ENCODE assay signal across 8 cellular contexts in the genomic region with DNA sequence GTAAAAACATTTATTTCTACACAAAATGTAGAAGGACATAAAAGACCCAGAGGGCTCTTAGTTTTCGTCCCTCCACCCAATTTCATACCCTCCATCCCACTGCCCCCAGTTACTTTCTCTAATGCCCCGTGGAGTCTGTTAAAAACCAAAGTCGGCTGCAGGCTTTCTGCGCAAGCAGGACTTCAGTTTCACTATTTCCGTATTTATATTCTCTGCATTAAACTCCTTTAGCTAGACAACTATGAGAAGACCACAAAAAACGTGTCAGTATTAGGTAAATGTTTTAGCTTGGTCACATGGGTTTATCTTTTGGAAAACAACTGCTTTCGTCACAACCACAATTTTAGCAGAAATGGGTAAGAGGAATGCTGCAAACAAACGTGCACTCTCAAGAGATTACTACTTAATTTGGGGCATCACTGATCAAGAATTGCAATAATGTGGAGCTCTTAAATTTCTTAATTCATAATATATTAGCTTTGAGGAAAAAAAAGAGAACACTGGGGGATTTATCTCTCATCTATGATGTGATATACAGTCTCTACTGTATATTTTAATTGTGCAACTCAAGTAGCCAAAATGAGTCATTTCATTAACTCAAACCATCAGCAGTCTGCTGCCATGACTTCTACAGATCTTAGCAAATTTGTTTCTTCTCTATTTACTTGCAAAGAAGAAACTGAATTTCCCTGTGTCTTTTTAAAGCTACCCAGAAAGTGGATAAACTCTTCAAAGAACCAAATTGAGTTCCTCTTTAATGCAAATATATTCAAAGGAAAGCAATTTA. TPM values are rescaled to one million over a fixed set of nuclear protein-coding genes. Genes with fewer than 3 reads are reported as not detected.
A peak's percentile ranks its signal among the peaks of the same experiment; 100 is the strongest.
DNase-seq lines count a peak whose midpoint lies in the region; ATAC-seq and TF ChIP-seq lines count a peak whose summit lies in the region.

No MANE protein-coding gene starts in this region.

- DNase-seq in CD4-positive, CD25-positive, alpha-beta regulatory T cell, result peak in 2 of 3 donors; percentile 70 to 80
- DNase-seq in T-helper 22 cell (ENCODE audit: low read depth) (peak; percentile 12), epithelial cell of esophagus (ENCODE audit: low read depth) (peak; percentile 59), neural crest cell (ENCODE audit: low read depth, low spot score) (no peak), NCI-H2171 (lab: John Stamatoyannopoulos, UW) (no peak)
- no peak for DNase-seq in stimulated activated CD8-positive, alpha-beta memory T cell treated with anti-CD3 and anti-CD28 coated beads, Interleukin-4, amount 100 ng/mL, for 48 hours

- no peaks in the 10 kb centered on the region for H3K27me3 ChIP-seq in CD4-positive, CD25-positive, alpha-beta regulatory T cell (ENCODE audit: control insufficient read depth, insufficient read depth, low read length)

- H3K36me3 Mint-ChIP-seq in CD4-positive, CD25-positive, alpha-beta regulatory T cell, result peaks cover 6% of the 10 kb centered on the region
- no peaks in the 10 kb centered on the region for H3K36me3 Mint-ChIP-seq in neural crest cell (ENCODE audit: low read depth)

- TF ChIP-seq CTCF in epithelial cell of esophagus (IDR thresholded peaks at IDR 0.05; ENCODE audit: insufficient read depth, low read depth, low read length, missing control alignments) (no peak), neural crest cell (conservative IDR thresholded peaks at IDR 0.05) (no peak)

- peaks cover 40% of the 10 kb centered on the region for H3K4me1 ChIP-seq in CD4-positive, CD25-positive, alpha-beta regulatory T cell (ENCODE audit: control insufficient read depth, insufficient read depth, low read length, poor library complexity, severe bottlenecking)

- peak overlapping the region; percentile 93 to 98 (median 94) for H3K4me3 Mint-ChIP-seq in CD4-positive, CD25-positive, alpha-beta regulatory T cell
- peak overlapping the region; percentile 87 for H3K4me3 Mint-ChIP-seq in neural crest cell

- H3K27ac ChIP-seq in CD4-positive, CD25-positive, alpha-beta regulatory T cell (ENCODE audit: insufficient read depth, low read length, poor library complexity, severe bottlenecking), result peak overlapping the region; percentile 98

- H3K27ac Mint-ChIP-seq in CD4-positive, CD25-positive, alpha-beta regulatory T cell, result peak overlapping the region; percentile 98 to 100 (median 99)
- no peak overlapping the region for H3K27ac Mint-ChIP-seq in neural crest cell (ENCODE audit: unreplicated experiment)

- peaks cover 4% of the 10 kb centered on the region for H3K27me3 Mint-ChIP-seq in CD4-positive, CD25-positive, alpha-beta regulatory T cell
- no peaks in the 10 kb centered on the region for H3K27me3 Mint-ChIP-seq in neural crest cell (ENCODE audit: low read depth)

- H3K36me3 ChIP-seq in CD4-positive, CD25-positive, alpha-beta regulatory T cell (ENCODE audit: control insufficient read depth, insufficient read depth, low read length), result no peaks in the 10 kb centered on the region

- H3K9me3 ChIP-seq in CD4-positive, CD25-positive, alpha-beta regulatory T cell (ENCODE audit: control insufficient read depth in 2 of 2, low read length in 2 of 2), result no peaks in the 10 kb centered on the region

- no peaks in the 10 kb centered on the region for H3K9me3 Mint-ChIP-seq in CD4-positive, CD25-positive, alpha-beta regulatory T cell
- no peaks in the 10 kb centered on the region for H3K9me3 Mint-ChIP-seq in neural crest cell

- H3K4me1 Mint-ChIP-seq in CD4-positive, CD25-positive, alpha-beta regulatory T cell, result peaks cover 31 to 49% (median 42%) of the 10 kb centered on the region in 4 donors
- peaks cover 54% of the 10 kb centered on the region for H3K4me1 Mint-ChIP-seq in neural crest cell

- peak; percentile 37 to 49 for ATAC-seq in CD4-positive, CD25-positive, alpha-beta regulatory T cell (ENCODE audit: low read depth in 2 of 2)
- ATAC-seq in GM19328 (IDR thresholded peaks at IDR 0.05; ENCODE audit: unreplicated experiment) (peak; percentile 21), HG03342 (IDR thresholded peaks at IDR 0.05; ENCODE audit: unreplicated experiment) (peak; percentile 20)

- peak overlapping the region; percentile 98 for H3K4me3 ChIP-seq in CD4-positive, CD25-positive, alpha-beta regulatory T cell (ENCODE audit: low read depth, low read length)
- H3K4me3 ChIP-seq in epithelial cell of esophagus (ENCODE audit: low read length), result peak overlapping the region; percentile 76

RNA-seq across cellular contexts. Expression of gene NSMCE3, which starts 0.7 kb away (rescaled TPM):
- total RNA-seq in CD4-positive, CD25-positive, alpha-beta regulatory T cell, result 43.0 TPM
- polyA plus RNA-seq in CD4-positive, CD25-positive, alpha-beta regulatory T cell, result 10 to 100 TPM; 32.3 to 38.1 (median 35.2) TPM
- 11.9 and 12.5 TPM in 2 replicates for total RNA-seq in neural crest cell

Comparison
In these comparisons a context has a peak if more than half of its experiments do, and no peak if none do; other contexts are left out.
1. DNase-seq: peak in CD4-positive, CD25-positive, alpha-beta regulatory T cell (2 of 3), T-helper 22 cell (single experiment) and epithelial cell of esophagus (single experiment); none in neural crest cell (single experiment), stimulated activated CD8-positive, alpha-beta memory T cell treated with anti-CD3 and anti-CD28 coated beads, Interleukin-4, amount 100 ng/mL, for 48 hours (single experiment) and NCI-H2171 (single experiment).
2. Peak in every context shown above with its lines, with median percentiles within 50 percentile points of each other: ATAC-seq.